23 cellular contexts compared by ENCODE assay signal in genomic region chr10:24162236-24162635, GRCh38. TPM values are rescaled to one million over a fixed set of nuclear protein-coding genes. Genes with fewer than 3 reads are reported as not detected.
A peak's percentile ranks its signal among the peaks of the same experiment; 100 is the strongest.
DNase-seq lines count a peak whose midpoint lies in the region; ATAC-seq, FAIRE-seq and TF ChIP-seq lines count a peak whose summit lies in the region.
"Had no signal": no experiment of that assay in that cellular context is flagged by ENCODE, and none has a peak within 500 bp of the region (broad histone marks: within the 10 kb centered on the region; RNA-seq: fewer than 3 reads in every experiment).

No MANE protein-coding gene starts in this region.

- dilution Hi-C loops in keratinocyte (cut with MboI; ENCODE audit: extremely low pct_ligation_motif_present, low sequenced_read_pairs) = no loop called here

- intact Hi-C loops in left colon (cut with DNase I, micrococcal nuclease) = no loop called here

- no peak overlapping the region for H2AFZ ChIP-seq in keratinocyte (ENCODE audit: control insufficient read depth, low read length)

- TF ChIP-seq CTCF in bronchial epithelial cell (IDR thresholded peaks at IDR 0.05; ENCODE audit: insufficient read depth, low read length, severe bottlenecking) (no peak), keratinocyte (optimal IDR thresholded peaks at IDR 0.05 in 1 of 3, IDR thresholded peaks at IDR 0.05 in 1 of 3, conservative IDR thresholded peaks at IDR 0.05 in 1 of 3; ENCODE audit: extremely low read depth in 1 of 3, insufficient read depth in 2 of 3, low read length in 3 of 3) (no peak)

- H3K79me2 ChIP-seq in keratinocyte (ENCODE audit: control insufficient read depth, insufficient read depth, low read length) = no peaks in the 10 kb centered on the region

- peak; percentile 83 for FAIRE-seq in bronchial epithelial cell (lab: Jason Lieb, UNC)
- FAIRE-seq in keratinocyte (lab: Jason Lieb, UNC) = peak; percentile 9
- no peak for FAIRE-seq in RCC 7860 (lab: Jason Lieb, UNC)
- FAIRE-seq: A549, GM12891, GM18507 had no signal

- H3K27me3 ChIP-seq in bronchial epithelial cell (ENCODE audit: control insufficient read depth, insufficient read depth, low read length) = no peaks in the 10 kb centered on the region
- H3K27me3 ChIP-seq in keratinocyte (ENCODE audit: control insufficient read depth, extremely low read depth, insufficient read depth, low read length) = no peaks in the 10 kb centered on the region

- no peaks in the 10 kb centered on the region for H3K9me1 ChIP-seq in keratinocyte (ENCODE audit: control insufficient read depth, extremely low read depth, insufficient read depth, low read length)

- H3K27me3 Mint-ChIP-seq in natural killer cell treated with Interleukin-12 subunit alpha and Interleukin-12 subunit beta and Interleukin-15 and Interleukin-18, amount 100 ng/mL, for 72 hours = no peaks in the 10 kb centered on the region

- no peak overlapping the region for H3K27ac ChIP-seq in keratinocyte (ENCODE audit: control insufficient read depth, insufficient read depth, low read length)
- H3K27ac ChIP-seq: A549 had no signal

- H3K4me3 ChIP-seq in bronchial epithelial cell (ENCODE audit: low read depth, low read length) = no peak overlapping the region
- no peak overlapping the region for H3K4me3 ChIP-seq in keratinocyte (ENCODE audit: control insufficient read depth in 2 of 3, extremely low read depth in 1 of 3, insufficient read depth in 2 of 3, low read depth in 1 of 3, low read length in 3 of 3)
- H3K4me3 ChIP-seq: A549 had no signal

- peaks cover 11% of the 10 kb centered on the region for H3K9me3 Mint-ChIP-seq in natural killer cell treated with Interleukin-12 subunit alpha and Interleukin-12 subunit beta and Interleukin-15 and Interleukin-18, amount 100 ng/mL, for 72 hours
- H3K9me3 Mint-ChIP-seq in activated naive CD4-positive, alpha-beta T cell treated with anti-CD3 and anti-CD28 coated beads, Interleukin-2, amount 50 U/mL, for 72 hours = peaks cover 6% of the 10 kb centered on the region in 2 donors
- H3K9me3 Mint-ChIP-seq: H9 had no signal

- H3K4me1 Mint-ChIP-seq in natural killer cell treated with Interleukin-12 subunit alpha and Interleukin-12 subunit beta and Interleukin-15 and Interleukin-18, amount 100 ng/mL, for 72 hours (ENCODE audit: low read depth in 2 of 2) = no peaks in the 10 kb centered on the region
- H3K4me1 Mint-ChIP-seq: CD4-positive, alpha-beta memory T cell; H9 had no signal

- H3K36me3 ChIP-seq in bronchial epithelial cell (ENCODE audit: control insufficient read depth, insufficient read depth, low read length) = no peaks in the 10 kb centered on the region
- no peaks in the 10 kb centered on the region for H3K36me3 ChIP-seq in keratinocyte (ENCODE audit: control insufficient read depth in 2 of 2, extremely low read depth in 1 of 2, insufficient read depth in 2 of 2, low read length in 2 of 2)

- ATAC-seq in natural killer cell treated with Interleukin-12 subunit alpha and Interleukin-12 subunit beta and Interleukin-15 and Interleukin-18, amount 100 ng/mL, for 72 hours = no peak
- no peak for ATAC-seq in left colon
- ATAC-seq in activated naive CD4-positive, alpha-beta T cell treated with anti-CD3 and anti-CD28 coated beads, Interleukin-2, amount 50 U/mL, for 72 hours = no peak
- ATAC-seq: A549, HCT116 had no signal

- no peaks in the 10 kb centered on the region for H3K9me3 ChIP-seq in keratinocyte (ENCODE audit: control insufficient read depth, low read depth, low read length)
- H3K9me3 ChIP-seq: A549 had no signal

- DNase-seq in Ammon's horn (ENCODE audit: low spot score) = peak; percentile 57
- no peak for DNase-seq in bronchial epithelial cell (ENCODE audit: low read depth)
- DNase-seq in keratinocyte (ENCODE audit: low read depth, low spot score) = no peak
- DNase-seq in pons (ENCODE audit: low spot score) = peak; percentile 9
- DNase-seq in RCC 7860 (ENCODE audit: low spot score) = no peak
- DNase-seq in natural killer cell treated with Interleukin-12 subunit alpha and Interleukin-12 subunit beta and Interleukin-15 and Interleukin-18, amount 100 ng/mL, for 72 hours (ENCODE audit: low spot score) = no peak
- DNase-seq in left colon = no peak
- no peak for DNase-seq in activated naive CD4-positive, alpha-beta T cell treated with anti-CD3 and anti-CD28 coated beads, Interleukin-2, amount 50 U/mL, for 72 hours (ENCODE audit: low spot score in 2 of 2)
- DNase-seq: 8988T; ACHN; AML-193; C1 segment of cervical spinal cord; Calu3; CD4-positive, alpha-beta memory T cell; COR-L47; DMS53; DMS79 treated with DMSO at 0.1 percent for 48 hours; GF-D8; H9 had no signal

- H4K20me1 ChIP-seq in keratinocyte (ENCODE audit: control insufficient read depth, extremely low read depth, insufficient read depth, low read length) = no peaks in the 10 kb centered on the region

- H3K4me3 Mint-ChIP-seq in natural killer cell treated with Interleukin-12 subunit alpha and Interleukin-12 subunit beta and Interleukin-15 and Interleukin-18, amount 100 ng/mL, for 72 hours = no peak overlapping the region
- H3K4me3 Mint-ChIP-seq: CD4-positive, alpha-beta memory T cell; H9 had no signal

- no peaks in the 10 kb centered on the region for H3K4me1 ChIP-seq in keratinocyte (ENCODE audit: control insufficient read depth, extremely low read depth, insufficient read depth, low read length)
- H3K4me1 ChIP-seq: A549 had no signal

- no peak overlapping the region for H3K9ac ChIP-seq in keratinocyte (ENCODE audit: control insufficient read depth, extremely low read depth, insufficient read depth, low read length)

- no peak overlapping the region for H3K27ac Mint-ChIP-seq in natural killer cell treated with Interleukin-12 subunit alpha and Interleukin-12 subunit beta and Interleukin-15 and Interleukin-18, amount 100 ng/mL, for 72 hours
- H3K27ac Mint-ChIP-seq in activated naive CD4-positive, alpha-beta T cell treated with anti-CD3 and anti-CD28 coated beads, Interleukin-2, amount 50 U/mL, for 72 hours = no peak overlapping the region
- H3K27ac Mint-ChIP-seq: CD4-positive, alpha-beta memory T cell; H9 had no signal

- no peak overlapping the region for H3K4me2 ChIP-seq in keratinocyte (ENCODE audit: control insufficient read depth, extremely low read depth, insufficient read depth, low read depth, low read length)
- H3K4me2 ChIP-seq: A549 had no signal

- H3K36me3 Mint-ChIP-seq in natural killer cell treated with Interleukin-12 subunit alpha and Interleukin-12 subunit beta and Interleukin-15 and Interleukin-18, amount 100 ng/mL, for 72 hours = no peaks in the 10 kb centered on the region
- H3K36me3 Mint-ChIP-seq in activated naive CD4-positive, alpha-beta T cell treated with anti-CD3 and anti-CD28 coated beads, Interleukin-2, amount 50 U/mL, for 72 hours = no peaks in the 10 kb centered on the region
- H3K36me3 Mint-ChIP-seq: CD4-positive, alpha-beta memory T cell had no signal

RNA-seq across cellular contexts. Expression of gene KIAA1217, which starts 46.7 kb away (rescaled TPM):
- total RNA-seq in bronchial epithelial cell = 3.4 and 4.9 TPM in 2 replicates
- polyA plus RNA-seq in keratinocyte = 8.0 to 12.6 TPM (median 10.4 TPM) in 3 replicates
- polyA plus RNA-seq in keratinocyte (2011; ENCODE audit: low read depth) = 23.1 TPM
- 7.7 and 9.0 TPM in 2 replicates for polyA plus RNA-seq in keratinocyte (2011; cell fraction: cytosol; rRNA removed)
- polyA plus RNA-seq in keratinocyte (2011; cell fraction: nucleus; rRNA removed) = 50.6 and 52.0 TPM in 2 replicates
- 11.9 and 14.5 TPM in 2 replicates for polyA plus RNA-seq in keratinocyte (2012; ENCODE audit: low replicate concordance)
- polyA minus RNA-seq in keratinocyte = 18.5 to 31.6 TPM (median 27.2 TPM) in 3 replicates
- 9.4 TPM for polyA minus RNA-seq in keratinocyte (2011; cell fraction: cytosol; rRNA and poly(A)+ RNA removed)
- polyA minus RNA-seq in keratinocyte (2011; cell fraction: nucleus; rRNA and poly(A)+ RNA removed) = 25.2 and 61.7 TPM in 2 replicates
- total RNA-seq in natural killer cell treated with Interleukin-12 subunit alpha and Interleukin-12 subunit beta and Interleukin-15 and Interleukin-18, amount 100 ng/mL, for 72 hours = 1 to 10 TPM; 1.0 to 2.3 TPM
- 10 to 100 TPM; 69.2 to 78.4 TPM for total RNA-seq in left colon
- 1 to 10 TPM in 1 of 2 donors, under 1 TPM in 1; 0.43 to 3.9 TPM for total RNA-seq in activated naive CD4-positive, alpha-beta T cell treated with anti-CD3 and anti-CD28 coated beads, Interleukin-2, amount 50 U/mL, for 72 hours

Comparison
In these comparisons a context has a peak if more than half of its experiments do, and no peak if none do; other contexts are left out.
1. DNase-seq: peak in Ammon's horn (single experiment) and pons (single experiment); none in bronchial epithelial cell (single experiment), keratinocyte (single experiment), RCC 7860 (single experiment), natural killer cell treated with Interleukin-12 subunit alpha and Interleukin-12 subunit beta and Interleukin-15 and Interleukin-18, amount 100 ng/mL, for 72 hours (single experiment), left colon (0 of 2) and activated naive CD4-positive, alpha-beta T cell treated with anti-CD3 and anti-CD28 coated beads, Interleukin-2, amount 50 U/mL, for 72 hours (0 of 2).
2. RNA of gene KIAA1217, which starts 46.7 kb away (total RNA-seq): 69.2 to 78.4 TPM in left colon; 0.43 to 3.9 TPM in activated naive CD4-positive, alpha-beta T cell treated with anti-CD3 and anti-CD28 coated beads, Interleukin-2, amount 50 U/mL, for 72 hours, 3.4 to 4.9 TPM in bronchial epithelial cell and 1.0 to 2.3 TPM in natural killer cell treated with Interleukin-12 subunit alpha and Interleukin-12 subunit beta and Interleukin-15 and Interleukin-18, amount 100 ng/mL, for 72 hours; every median in the first group is over 10 times any median in the second.